ENCODE assay signal across 8 cellular contexts in the genomic region with DNA sequence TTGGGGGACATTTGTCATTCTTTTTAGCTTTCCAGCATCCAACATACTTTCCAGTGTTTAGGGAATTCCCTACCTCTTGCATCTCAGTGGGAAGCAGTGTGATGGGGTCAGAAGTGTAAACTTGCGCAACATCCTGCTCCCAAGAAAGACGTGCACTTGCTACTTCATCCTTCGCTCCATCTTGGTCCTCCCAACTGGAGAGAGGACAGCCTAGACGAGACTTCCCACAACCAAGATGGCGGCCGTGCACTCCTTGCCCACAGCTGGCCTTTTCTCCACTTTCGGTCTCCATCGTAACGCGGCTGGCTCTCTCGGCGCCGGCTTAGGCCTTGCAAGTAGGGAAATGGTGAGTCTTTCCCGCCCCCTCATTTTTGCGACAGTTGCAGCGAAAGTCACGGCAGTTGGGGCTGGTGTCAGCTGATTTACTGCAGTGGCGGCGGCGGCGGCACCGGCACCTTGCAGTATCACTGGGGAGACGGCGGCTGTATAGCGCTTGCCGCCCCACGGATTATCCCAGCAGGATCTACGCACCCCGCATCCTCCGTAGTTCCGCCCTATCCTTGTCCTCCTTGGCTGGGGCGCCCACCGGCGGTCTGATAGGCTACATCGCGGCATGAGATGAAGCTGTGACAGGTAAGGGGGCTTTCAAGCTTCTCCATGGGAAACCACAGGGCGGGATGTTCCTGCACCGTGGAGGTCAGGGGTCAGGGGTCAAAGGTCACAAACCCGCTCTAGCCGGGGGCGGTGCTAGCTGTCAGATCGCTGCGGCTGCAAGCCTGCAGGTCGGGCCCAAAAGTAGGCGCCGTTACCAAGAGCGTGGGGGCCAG. TPM values are rescaled to one million over a fixed set of nuclear protein-coding genes. Genes with fewer than 3 reads are reported as not detected.
DNase-seq lines count a peak whose midpoint lies in the region; ATAC-seq and TF ChIP-seq lines count a peak whose summit lies in the region.

Gene WDR7 (plus strand): TSS at position 416 of the 827 bp plus-strand sequence. CDS start 21,157 bp downstream, outside the sequence.

- H3K4me3 Mint-ChIP-seq in activated T-helper 17 cell treated with anti-CD3 and anti-CD28 coated beads, Interleukin-2, amount 50 U/mL, for 72 hours = peak within 1 kb of the TSS; percentile 99
- H3K4me3 Mint-ChIP-seq in naive thymus-derived CD4-positive, alpha-beta T cell = peak within 1 kb of the TSS; percentile 90 to 97 (median 95)
- H3K4me3 Mint-ChIP-seq in stimulated activated naive B cell treated with anti-CD40 and anti-IgM and Interleukin-4, amounts not matched to agents 10 μg/mL and 1 μg/mL and 100 μg/mL, for 72 hours = peak within 1 kb of the TSS; percentile 91 to 93

- no peak for TF ChIP-seq CTCF in LNCaP clone FGC (IDR thresholded peaks at IDR 0.05; ENCODE audit: control insufficient read depth, extremely low read depth, insufficient read depth)
- no peak for TF ChIP-seq CTCF in RWPE1 (conservative IDR thresholded peaks at IDR 0.05; ENCODE audit: low read depth)
- TF ChIP-seq CTCF in fibroblast of lung (conservative IDR thresholded peaks at IDR 0.05 in 1 of 2, IDR thresholded peaks at IDR 0.05 in 1 of 2; ENCODE audit: low read depth in 1 of 2, low read length in 2 of 2) = no peak

- peak; percentile 88 for ATAC-seq in activated T-helper 17 cell treated with anti-CD3 and anti-CD28 coated beads, Interleukin-2, amount 50 U/mL, for 72 hours (replicated peaks)
- peak; percentile 93 for ATAC-seq in naive thymus-derived CD4-positive, alpha-beta T cell
- peak; percentile 96 for ATAC-seq in stimulated activated naive B cell treated with anti-CD40 and anti-IgM and Interleukin-4, amounts not matched to agents 10 μg/mL and 1 μg/mL and 100 μg/mL, for 72 hours (replicated peaks)

- DNase-seq in Daoy (ENCODE audit: low read depth) (peak; percentile 97), GOT3 (lab: John Stamatoyannopoulos, UW) (peak; percentile 71), LNCaP clone FGC (ENCODE audit: low read depth) (peak; percentile 97), RWPE1 (ENCODE audit: low spot score) (peak; percentile 58), fibroblast of lung (ENCODE audit: low read depth in 2 of 2) (peak; percentile 99)
- DNase-seq in naive thymus-derived CD4-positive, alpha-beta T cell = peak; percentile 76 to 97 (median 95)
- DNase-seq in stimulated activated naive B cell treated with anti-CD40 and anti-IgM and Interleukin-4, amounts not matched to agents 10 μg/mL and 1 μg/mL and 100 μg/mL, for 72 hours = peak; percentile 96

- peaks cover 5% of the 10 kb centered on the region for H3K9me3 Mint-ChIP-seq in activated T-helper 17 cell treated with anti-CD3 and anti-CD28 coated beads, Interleukin-2, amount 50 U/mL, for 72 hours
- peaks cover 0 to 6% (median 0%) of the 10 kb centered on the region in 11 donors for H3K9me3 Mint-ChIP-seq in naive thymus-derived CD4-positive, alpha-beta T cell
- H3K9me3 Mint-ChIP-seq in stimulated activated naive B cell treated with anti-CD40 and anti-IgM and Interleukin-4, amounts not matched to agents 10 μg/mL and 1 μg/mL and 100 μg/mL, for 72 hours = peaks cover 4 to 5% of the 10 kb centered on the region in 2 donors

- H3K27ac ChIP-seq in RWPE1 (peak within 1 kb of the TSS; percentile 86), fibroblast of lung (ENCODE audit: insufficient read depth, low read length) (peak within 1 kb of the TSS; percentile 79)
- H3K27ac ChIP-seq in naive thymus-derived CD4-positive, alpha-beta T cell (ENCODE audit: low read depth, low read length) = peak within 1 kb of the TSS; percentile 75

- H3K9ac ChIP-seq in fibroblast of lung (ENCODE audit: insufficient read depth, low read length) = peak within 1 kb of the TSS; percentile 85

- H2AFZ ChIP-seq in fibroblast of lung (ENCODE audit: low read length) = peak within 1 kb of the TSS; percentile 94

- peaks cover 1% of the 10 kb centered on the region for H4K20me1 ChIP-seq in fibroblast of lung (ENCODE audit: control insufficient read depth, extremely low read depth, insufficient read depth, low read length)

- peaks cover 23% of the 10 kb centered on the region for H3K79me2 ChIP-seq in fibroblast of lung (ENCODE audit: control insufficient read depth, insufficient read depth, low read length)

- intact Hi-C loops in naive thymus-derived CD4-positive, alpha-beta T cell (cut with micrococcal nuclease) = loop anchor here (1.0 to 5.0 kb wide), 6 partner anchors 13 to 1064 kb away; partner anchors contain the start of genes NARS1 (in 2 of the 2), TCF4 (in 2 of the 2), TXNL1 (in 2 of the 2) and FECH (in 1 of the 2)

- peaks cover 2% of the 10 kb centered on the region for H3K4me1 ChIP-seq in fibroblast of lung (ENCODE audit: control insufficient read depth, extremely low read depth, insufficient read depth, low read length)
- H3K4me1 ChIP-seq in naive thymus-derived CD4-positive, alpha-beta T cell (ENCODE audit: control insufficient read depth in 2 of 2, insufficient read depth in 2 of 2, low read length in 2 of 2) = peaks cover 19 to 27% of the 10 kb centered on the region in 2 donors

- H3K27me3 Mint-ChIP-seq in activated T-helper 17 cell treated with anti-CD3 and anti-CD28 coated beads, Interleukin-2, amount 50 U/mL, for 72 hours = no peaks in the 10 kb centered on the region
- H3K27me3 Mint-ChIP-seq in naive thymus-derived CD4-positive, alpha-beta T cell = no peaks in the 10 kb centered on the region
- no peaks in the 10 kb centered on the region for H3K27me3 Mint-ChIP-seq in stimulated activated naive B cell treated with anti-CD40 and anti-IgM and Interleukin-4, amounts not matched to agents 10 μg/mL and 1 μg/mL and 100 μg/mL, for 72 hours

- H3K36me3 Mint-ChIP-seq in activated T-helper 17 cell treated with anti-CD3 and anti-CD28 coated beads, Interleukin-2, amount 50 U/mL, for 72 hours (ENCODE audit: low read depth) = peaks cover 17% of the 10 kb centered on the region
- H3K36me3 Mint-ChIP-seq in naive thymus-derived CD4-positive, alpha-beta T cell = peaks cover 0 to 15% (median 5%) of the 10 kb centered on the region in 5 donors
- H3K36me3 Mint-ChIP-seq in stimulated activated naive B cell treated with anti-CD40 and anti-IgM and Interleukin-4, amounts not matched to agents 10 μg/mL and 1 μg/mL and 100 μg/mL, for 72 hours = peaks cover 13 to 28% of the 10 kb centered on the region in 2 donors

- H3K4me2 ChIP-seq in fibroblast of lung (ENCODE audit: extremely low read depth, insufficient read depth, low read length) = peak within 1 kb of the TSS; percentile 67

- H3K4me3 ChIP-seq in LNCaP clone FGC (ENCODE audit: low read depth, low read length) (peak within 1 kb of the TSS; percentile 92), fibroblast of lung (replicated peaks in 1 of 4; ENCODE audit: control extremely low read depth in 1 of 4, insufficient read depth in 1 of 4, low read depth in 3 of 4, low read length in 4 of 4) (peak within 1 kb of the TSS; percentile 79 to 98 (median 92))
- H3K4me3 ChIP-seq in naive thymus-derived CD4-positive, alpha-beta T cell (ENCODE audit: low read length) = peak within 1 kb of the TSS; percentile 94

- peak within 1 kb of the TSS; percentile 99 for H3K27ac Mint-ChIP-seq in activated T-helper 17 cell treated with anti-CD3 and anti-CD28 coated beads, Interleukin-2, amount 50 U/mL, for 72 hours
- H3K27ac Mint-ChIP-seq in naive thymus-derived CD4-positive, alpha-beta T cell = peak within 1 kb of the TSS; percentile 90 to 98 (median 95)
- H3K27ac Mint-ChIP-seq in stimulated activated naive B cell treated with anti-CD40 and anti-IgM and Interleukin-4, amounts not matched to agents 10 μg/mL and 1 μg/mL and 100 μg/mL, for 72 hours = peak within 1 kb of the TSS; percentile 93

- no peaks in the 10 kb centered on the region for H3K36me3 ChIP-seq in fibroblast of lung (ENCODE audit: control insufficient read depth, insufficient read depth, low read length)
- no peaks in the 10 kb centered on the region for H3K36me3 ChIP-seq in naive thymus-derived CD4-positive, alpha-beta T cell (ENCODE audit: control insufficient read depth in 2 of 3, insufficient read depth in 3 of 3, low read length in 3 of 3)

- peaks cover 50% of the 10 kb centered on the region for H3K4me1 Mint-ChIP-seq in activated T-helper 17 cell treated with anti-CD3 and anti-CD28 coated beads, Interleukin-2, amount 50 U/mL, for 72 hours
- H3K4me1 Mint-ChIP-seq in naive thymus-derived CD4-positive, alpha-beta T cell = peaks cover 32 to 70% (median 56%) of the 10 kb centered on the region in 7 donors
- peaks cover 35 to 63% of the 10 kb centered on the region in 2 donors for H3K4me1 Mint-ChIP-seq in stimulated activated naive B cell treated with anti-CD40 and anti-IgM and Interleukin-4, amounts not matched to agents 10 μg/mL and 1 μg/mL and 100 μg/mL, for 72 hours

- POLR2A ChIA-PET in RWPE1 (lab: Yijun Ruan, JAX; ENCODE audit: low non-redundant PET) = no interaction called here
- POLR2A ChIA-PET in naive thymus-derived CD4-positive, alpha-beta T cell (lab: Charles Lee) = interaction anchor here (0.6 to 3.6 kb wide), 5 partner anchors 11 to 1062 kb away, joined by 3 to 68 read pairs (median 3); partner anchors contain the start of gene TXNL1

- CTCF ChIA-PET in RWPE1 (lab: Yijun Ruan, JAX) = no interaction called here
- CTCF ChIA-PET in naive thymus-derived CD4-positive, alpha-beta T cell (lab: Charles Lee) = interaction anchor here (1.2 to 1.6 kb wide), 2 partner anchors 12 to 15 kb away, joined by 4 to 6 read pairs; no protein-coding TSS in a partner anchor

- H3K9me3 ChIP-seq in fibroblast of lung (ENCODE audit: control insufficient read depth, insufficient read depth, low read depth, low read length) = no peaks in the 10 kb centered on the region
- H3K9me3 ChIP-seq in naive thymus-derived CD4-positive, alpha-beta T cell (ENCODE audit: control insufficient read depth in 2 of 3, low read length in 3 of 3) = no peaks in the 10 kb centered on the region

- no peaks in the 10 kb centered on the region for H3K27me3 ChIP-seq in fibroblast of lung (ENCODE audit: control insufficient read depth, insufficient read depth, low read length)
- H3K27me3 ChIP-seq in naive thymus-derived CD4-positive, alpha-beta T cell (ENCODE audit: control insufficient read depth in 2 of 2, insufficient read depth in 2 of 2, low read length in 2 of 2) = no peaks in the 10 kb centered on the region

RNA-seq across cellular contexts. Expression of gene WDR7, which starts in this region (rescaled TPM):
- 5.1 and 5.8 TPM in 2 replicates for total RNA-seq in Daoy (2014; rRNA removed; shearing (Covaris generic))
- total RNA-seq in activated T-helper 17 cell treated with anti-CD3 and anti-CD28 coated beads, Interleukin-2, amount 50 U/mL, for 72 hours = 10 to 100 TPM; 24.9 to 27.4 TPM
- total RNA-seq in fibroblast of lung = 19.0 and 27.2 TPM in 2 replicates
- polyA plus RNA-seq in fibroblast of lung = 7.2 and 9.4 TPM in 2 replicates
- 6.8 and 8.1 TPM in 2 replicates for polyA plus RNA-seq in fibroblast of lung (2012)
- polyA minus RNA-seq in fibroblast of lung (ENCODE audit: low replicate concordance) = 19.9 and 74.8 TPM in 2 replicates
- 10 to 100 TPM; 44.2 to 59.8 (median 51.6) TPM for total RNA-seq in naive thymus-derived CD4-positive, alpha-beta T cell
- 10 to 100 TPM; 28.3 to 31.9 TPM for polyA plus RNA-seq in naive thymus-derived CD4-positive, alpha-beta T cell

Comparison
In these comparisons a context has a peak if more than half of its experiments do, and no peak if none do; other contexts are left out.
1. Peak in every context shown above with its lines: DNase-seq, ATAC-seq, H3K4me3 ChIP-seq and H3K27ac ChIP-seq.